ENCODE assay signal across 12 cellular contexts in the genomic region with DNA sequence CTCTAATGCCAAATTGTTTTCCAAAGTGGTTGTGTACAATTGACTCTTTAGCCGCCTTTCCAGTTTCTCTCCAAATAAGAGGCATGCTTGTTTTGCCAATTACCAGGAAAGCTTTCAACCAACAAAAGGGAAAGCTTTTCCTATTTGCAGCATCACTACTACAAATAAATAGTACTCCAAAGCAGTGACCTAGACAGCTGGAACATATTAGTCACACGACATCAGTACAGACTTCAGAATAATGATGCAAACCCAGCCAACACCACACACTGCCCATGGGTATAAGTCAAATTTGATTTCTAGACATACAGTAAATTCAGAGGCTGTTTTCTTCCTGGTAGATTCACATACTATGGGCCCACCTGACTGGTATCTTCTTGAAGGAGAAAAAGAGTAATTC. TPM values are rescaled to one million over a fixed set of nuclear protein-coding genes. Genes with fewer than 3 reads are reported as not detected.
A peak's percentile ranks its signal among the peaks of the same experiment; 100 is the strongest.
DNase-seq lines count a peak whose midpoint lies in the region; ATAC-seq, FAIRE-seq and TF ChIP-seq lines count a peak whose summit lies in the region.
"Had no signal": no experiment of that assay in that cellular context is flagged by ENCODE, and none has a peak within 500 bp of the region (broad histone marks: within the 10 kb centered on the region; RNA-seq: fewer than 3 reads in every experiment).

No MANE protein-coding gene starts in this region.

- H3K27me3 ChIP-seq in BJ (ENCODE audit: control insufficient read depth, insufficient read depth, low read length), result no peaks in the 10 kb centered on the region
- H3K27me3 ChIP-seq in K562 (ENCODE audit: control insufficient read depth in 2 of 2, insufficient read depth in 2 of 2, low read length in 2 of 2), result no peaks in the 10 kb centered on the region
- H3K27me3 ChIP-seq in hepatocyte, result no peaks in the 10 kb centered on the region

- no peaks in the 10 kb centered on the region for H3K9me3 ChIP-seq in K562 (replicated peaks; ENCODE audit: control insufficient read depth, insufficient read depth, low read depth, low read length)
- no peaks in the 10 kb centered on the region for H3K9me3 ChIP-seq in hepatocyte (ENCODE audit: low read depth)

- H2AFZ ChIP-seq in K562 (ENCODE audit: low read depth, low read length), result 0 out of 2 replicates have a peak overlapping the region, but pooled peaks have one; percentile 13
- H2AFZ ChIP-seq in hepatocyte, result no peak overlapping the region
- H2AFZ ChIP-seq: parathyroid adenoma had no signal

- no peak for TF ChIP-seq EP300 in K562 (IDR thresholded peaks at IDR 0.05; ENCODE audit: low read length)

- ATAC-seq in K562 (peak; percentile 47), HG03095 (IDR thresholded peaks at IDR 0.05; ENCODE audit: unreplicated experiment) (no peak), GM18502 (IDR thresholded peaks at IDR 0.05; ENCODE audit: poor library complexity, unreplicated experiment) (no peak), HG03571 (IDR thresholded peaks at IDR 0.05; ENCODE audit: unreplicated experiment) (no peak)
- ATAC-seq: T-helper 17 cell had no signal

- BruUV-seq in K562 (replicated peaks; lab: Mats Ljungman, UMichigan), result no TSS peak

- POLR2A ChIA-PET in BJ (lab: Charles Lee) (interaction anchor here (0.5 kb wide), 1 partner anchor 11 kb away, joined by 4 read pairs; no protein-coding TSS in a partner anchor), K562 (lab: Yijun Ruan, JAX) (interaction anchor here (0.6 to 1.5 kb wide), 5 partner anchors 8 to 31 kb away, joined by 3 to 5 read pairs (median 4); no protein-coding TSS in a partner anchor)

- CTCF ChIA-PET in BJ (lab: Yijun Ruan, JAX) (interaction anchor here (1.5 kb wide), 1 partner anchor 11 kb away, joined by 4 read pairs; no protein-coding TSS in a partner anchor), K562 (lab: Yijun Ruan, JAX; ENCODE audit: low intra/inter-chr PET ratio) (no interaction called here)

- H3K4me1 ChIP-seq in K562 (replicated peaks in 1 of 2; ENCODE audit: control insufficient read depth in 2 of 2, insufficient read depth in 2 of 2, low read length in 2 of 2), result peaks cover 6 to 53% of the 10 kb centered on the region in 2 experiments; a peak in 3 of 5 replicates
- H3K4me1 ChIP-seq in hepatocyte (ENCODE audit: insufficient read depth), result no peaks in the 10 kb centered on the region

- H3K4me2 ChIP-seq in K562 (ENCODE audit: insufficient read depth, low read length) (peak overlapping the region; percentile 66; the same call in 1 of the 2 replicates), hepatocyte (no peak overlapping the region)

- peaks cover 90% of the 10 kb centered on the region for H3K79me2 ChIP-seq in K562 (ENCODE audit: control insufficient read depth, insufficient read depth, low read length)
- H3K79me2 ChIP-seq in hepatocyte, result peaks cover 76% of the 10 kb centered on the region

- no peak for TF ChIP-seq RAD21 in K562 (CRISPR knock-in tag; conservative IDR thresholded peaks at IDR 0.05 in 1 of 2, IDR thresholded peaks at IDR 0.05 in 1 of 2)

- WGBS in K562 (ENCODE audit: insufficient coverage, low coverage, missing lambda C conversion rate), result 59% methylated on average over 2 of the region's 2 CpGs
- 68% methylated on average over 2 of the region's 2 CpGs for WGBS in hepatocyte (ENCODE audit: low lambda C conversion rate, missing lambda C conversion rate)

- H3K4me3 ChIP-seq in BJ (ENCODE audit: low read depth, low read length), result no peak overlapping the region
- H3K4me3 ChIP-seq in K562, result no peak overlapping the region
- H3K4me3 ChIP-seq in hepatocyte, result no peak overlapping the region
- H3K4me3 ChIP-seq: coronary artery had no signal

- in situ Hi-C loops in K562 (cut with MboI), result no loop called here

- DNase-seq in BJ (ENCODE audit: low read depth) (peak; percentile 57), NCI-H1092 (lab: John Stamatoyannopoulos, UW) (peak; percentile 20), K562 (ENCODE audit: extremely low read depth in 1 of 4, low spot score in 3 of 4) (no peak), hepatocyte (ENCODE audit: low spot score) (peak; percentile 37), GOT3 (lab: John Stamatoyannopoulos, UW) (no peak)
- DNase-seq: kidney, T-helper 17 cell had no signal

- no peak for TF ChIP-seq POLR2A in K562 (conservative IDR thresholded peaks at IDR 0.05)

- intact Hi-C loops in K562 (cut with micrococcal nuclease), result no loop called here

- no peak for FAIRE-seq in K562 (lab: Jason Lieb, UNC)
- FAIRE-seq: kidney had no signal

- peak overlapping the region in 1 of 2 experiments; percentile 49; a peak in 2 of 4 replicates for H3K9ac ChIP-seq in K562 (ENCODE audit: insufficient read depth in 1 of 2, low read depth in 2 of 2, low read length in 2 of 2)
- H3K9ac ChIP-seq: parathyroid adenoma had no signal

- H3K27ac ChIP-seq in K562 (ENCODE audit: extremely low read depth, low read depth, low read length) (peak overlapping the region; percentile 81), hepatocyte (peak overlapping the region; percentile 10)
- H3K27ac ChIP-seq: coronary artery, parathyroid adenoma had no signal

- no peaks in the 10 kb centered on the region for H3K9me1 ChIP-seq in K562 (ENCODE audit: control insufficient read depth, insufficient read depth, low read length)

- H3K9me2 ChIP-seq in hepatocyte (replicated peaks; ENCODE audit: insufficient read depth), result no peaks in the 10 kb centered on the region

- no peak for TF ChIP-seq CTCF in BJ (IDR thresholded peaks at IDR 0.05; ENCODE audit: insufficient read depth, low read depth, low read length)
- no peak for TF ChIP-seq CTCF in K562 (IDR thresholded peaks at IDR 0.05 in 2 of 3, conservative IDR thresholded peaks at IDR 0.05 in 1 of 3; ENCODE audit: insufficient read depth in 2 of 3, low read depth in 1 of 3, low read length in 3 of 3)
- TF ChIP-seq CTCF in hepatocyte (IDR thresholded peaks at IDR 0.05; ENCODE audit: poor library complexity), result no peak

- H4K20me1 ChIP-seq in K562 (replicated peaks; ENCODE audit: control insufficient read depth, insufficient read depth, low read length) (no peaks in the 10 kb centered on the region), hepatocyte (ENCODE audit: insufficient read depth, poor library complexity, severe bottlenecking) (no peaks in the 10 kb centered on the region)

- H3K36me3 ChIP-seq in BJ (ENCODE audit: control insufficient read depth, insufficient read depth, low read length) (no peaks in the 10 kb centered on the region), K562 (ENCODE audit: control insufficient read depth, insufficient read depth, low read length) (peaks cover 20% of the 10 kb centered on the region), hepatocyte (replicated peaks; ENCODE audit: insufficient read depth, low read depth) (no peaks in the 10 kb centered on the region)

TF ChIP-seq in K562, 482 proteins besides CTCF, POLR2A, EP300 and RAD21 (continues in another document):
- peak; percentile 84 for TF ChIP-seq FOSL1 (tag; conservative IDR thresholded peaks at IDR 0.05)
- no peak for TF ChIP-seq OTX1 (CRISPR knock-in tag; IDR thresholded peaks at IDR 0.05)
- peak; percentile 40; the same call in 1 of the 2 replicates for TF ChIP-seq POLR2H (tag; IDR thresholded peaks at IDR 0.05; ENCODE audit: low read depth)
- TF ChIP-seq YBX1 (IDR thresholded peaks at IDR 0.05), result no peak
- no peak for TF ChIP-seq MEIS2 (IDR thresholded peaks at IDR 0.05; ENCODE audit: partially characterized antibody)
- TF ChIP-seq EP400 (IDR thresholded peaks at IDR 0.05), result 0 out of 2 replicates have a peak, but pooled peaks have one; percentile 8
- no peak for TF ChIP-seq ZNF778 (CRISPR knock-in tag; IDR thresholded peaks at IDR 0.05)
- TF ChIP-seq MAFK (IDR thresholded peaks at IDR 0.05; ENCODE audit: low read length), result no peak
- TF ChIP-seq BRF1 (IDR thresholded peaks at IDR 0.05; ENCODE audit: borderline replicate concordance, extremely low read depth, insufficient read length), result no peak
- no peak for TF ChIP-seq PHF20 (IDR thresholded peaks at IDR 0.05; ENCODE audit: partially characterized antibody)
- TF ChIP-seq, protein P1, sequence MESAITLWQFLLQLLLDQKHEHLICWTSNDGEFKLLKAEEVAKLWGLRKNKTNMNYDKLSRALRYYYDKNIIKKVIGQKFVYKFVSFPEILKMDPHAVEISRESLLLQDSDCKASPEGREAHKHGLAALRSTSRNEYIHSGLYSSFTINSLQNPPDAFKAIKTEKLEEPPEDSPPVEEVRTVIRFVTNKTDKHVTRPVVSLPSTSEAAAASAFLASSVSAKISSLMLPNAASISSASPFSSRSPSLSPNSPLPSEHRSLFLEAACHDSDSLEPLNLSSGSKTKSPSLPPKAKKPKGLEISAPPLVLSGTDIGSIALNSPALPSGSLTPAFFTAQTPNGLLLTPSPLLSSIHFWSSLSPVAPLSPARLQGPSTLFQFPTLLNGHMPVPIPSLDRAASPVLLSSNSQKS (CRISPR knock-in tag; IDR thresholded peaks at IDR 0.05), result no peak
- TF ChIP-seq HEY1 (CRISPR knock-in tag; IDR thresholded peaks at IDR 0.05; ENCODE audit: borderline replicate concordance), result no peak

RNA-seq across cellular contexts. Expression of gene SGMS1, which starts 29.7 kb away (rescaled TPM):
- polyA plus RNA-seq in BJ (2011; rRNA removed) (18.9 and 21.1 TPM in 2 replicates), K562 (2011; rRNA removed) (69.8 and 89.6 TPM in 2 replicates), K562 (2014; fragmentation: Illumina TruSeq; extraction: Trizol) (61.5 and 69.7 TPM in 2 replicates), K562 (2014; fragmentation: Nextera tagmentation; extraction: Ambion mirVana) (10 to 100 TPM; 22.6 to 25.3 TPM), K562 (2014; rRNA removed) (63.2 and 82.2 TPM in 2 replicates), hepatocyte (28.1 and 35.1 TPM in 2 replicates)
- 12.1 and 16.0 TPM in 2 replicates for polyA minus RNA-seq in BJ (2011; rRNA and poly(A)+ RNA removed)
- total RNA-seq in K562 (2011; cell fraction: chromatin; rRNA removed; ENCODE audit: low replicate concordance), result 267 and 295 TPM in 2 replicates
- 202 and 204 TPM in 2 replicates for total RNA-seq in K562 (2011; cell fraction: nucleolus; rRNA removed)
- total RNA-seq in K562 (2011; cell fraction: nucleoplasm; rRNA removed), result 277 and 388 TPM in 2 replicates
- total RNA-seq in K562 (2014; rRNA removed) (187 and 232 TPM in 2 replicates), K562 (2014; rRNA removed; fragmentation: Illumina TruSeq; extraction: Trizol) (82.2 and 82.5 TPM in 2 replicates), K562 (2015; rRNA removed; fragmentation: Illumina TruSeq; extraction: Trizol) (82.3 and 83.8 TPM in 2 replicates), K562 (2021) (91.8 and 94.0 TPM in 2 replicates), hepatocyte (62.3 and 87.8 TPM in 2 replicates)
- 58.5 and 88.3 TPM in 2 replicates for polyA plus RNA-seq in K562 (2011; cell fraction: cytosol; rRNA removed)
- polyA plus RNA-seq in K562 (2011; cell fraction: nucleus; rRNA removed), result 74.4 and 107 TPM in 2 replicates
- 27.2 and 40.1 TPM in 2 replicates for polyA plus RNA-seq in K562 (2012)
- polyA minus RNA-seq in K562 (2011; rRNA and poly(A)+ RNA removed), result 116 and 125 TPM in 2 replicates
- polyA minus RNA-seq in K562 (2011; cell fraction: cytosol; rRNA and poly(A)+ RNA removed), result 75.6 and 79.4 TPM in 2 replicates
- 297 and 317 TPM in 2 replicates for polyA minus RNA-seq in K562 (2011; cell fraction: nucleus; rRNA and poly(A)+ RNA removed)

Comparison
In these comparisons a context has a peak if more than half of its experiments do, and no peak if none do; other contexts are left out.
1. DNase-seq: peak in BJ (single experiment), NCI-H1092 (single experiment) and hepatocyte (single experiment); none in K562 (0 of 4) and GOT3 (single experiment).